Comparison of ENCODE assay signal across 19 cellular contexts in the genomic region with DNA sequence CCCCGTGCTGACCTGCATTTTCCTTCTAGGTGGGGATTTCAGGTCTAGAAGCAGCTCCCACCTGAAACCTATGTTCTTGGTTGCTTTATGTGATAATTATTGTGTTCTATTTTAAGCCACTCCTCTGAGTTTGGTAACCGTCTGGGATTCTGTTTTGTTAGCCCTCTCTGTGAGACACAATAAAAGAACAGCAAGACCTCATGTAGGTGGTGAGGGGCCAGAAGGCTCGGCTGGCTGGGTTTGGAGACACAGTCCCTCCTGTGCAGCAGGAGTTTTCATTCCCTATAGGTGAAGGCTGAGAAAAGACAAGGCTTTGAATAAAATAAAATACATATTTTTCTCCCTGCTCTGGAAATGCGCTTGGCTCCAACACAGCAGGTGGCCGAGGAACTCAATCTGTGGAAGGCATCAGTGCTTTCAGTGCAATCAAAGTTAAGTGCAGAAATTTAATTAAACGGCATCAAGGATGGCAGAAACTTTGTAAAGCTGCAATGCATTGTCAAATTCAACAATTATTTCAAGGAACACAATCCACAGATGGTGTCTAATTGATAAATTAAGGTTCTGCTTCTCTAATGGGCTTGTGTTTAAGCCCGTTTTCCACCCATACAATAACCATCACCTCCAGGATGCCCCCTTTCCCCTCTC.
DNase-seq lines count a peak whose midpoint lies in the region; ATAC-seq and TF ChIP-seq lines count a peak whose summit lies in the region.
"Had no signal": no experiment of that assay in that cellular context is flagged by ENCODE, and none has a peak within 500 bp of the region (broad histone marks: within the 10 kb centered on the region; RNA-seq: fewer than 3 reads in every experiment).

No MANE protein-coding gene starts in this region.

- H3K27ac Mint-ChIP-seq in GM23338 (no peak overlapping the region), endodermal cell (no peak overlapping the region)
- H3K27ac Mint-ChIP-seq: activated B cell treated with CpG ODN at 0.5 μM for 24 hours; activated CD4-positive, alpha-beta memory T cell treated with anti-CD3 and anti-CD28 coated beads for 36 hours had no signal

- no peak overlapping the region for H2AFZ ChIP-seq in GM23338

- H3K9ac ChIP-seq in BLaER1 treated with 17β-estradiol and CSF1 and Interleukin-3, amounts not matched to agents 10 nM and 100 nM = no peak overlapping the region
- H3K9ac ChIP-seq in endodermal cell (ENCODE audit: extremely low read depth, low read length, poor library complexity, severe bottlenecking) = no peak overlapping the region

- H3K9me3 ChIP-seq in BLaER1 treated with 17β-estradiol and CSF1 and Interleukin-3, amounts not matched to agents 10 nM and 100 nM (replicated peaks in 1 of 11) = no peaks in the 10 kb centered on the region
- H3K9me3 ChIP-seq in endodermal cell (ENCODE audit: control insufficient read depth, low read length) = no peaks in the 10 kb centered on the region
- H3K9me3 ChIP-seq: pancreas, thyroid gland had no signal

- no peaks in the 10 kb centered on the region for H3K27me3 ChIP-seq in BLaER1 treated with 17β-estradiol and CSF1 and Interleukin-3, amounts not matched to agents 10 nM and 100 nM
- H3K27me3 ChIP-seq in GM23338 (ENCODE audit: insufficient read depth) = no peaks in the 10 kb centered on the region
- H3K27me3 ChIP-seq in endodermal cell (ENCODE audit: control insufficient read depth, insufficient read depth, low read length, poor library complexity, severe bottlenecking) = no peaks in the 10 kb centered on the region
- H3K27me3 ChIP-seq: pancreas, thyroid gland had no signal

- H3K4me3 Mint-ChIP-seq in GM23338 (no peak overlapping the region), endodermal cell (no peak overlapping the region)
- H3K4me3 Mint-ChIP-seq: activated B cell treated with CpG ODN at 0.5 μM for 24 hours; activated CD4-positive, alpha-beta memory T cell treated with anti-CD3 and anti-CD28 coated beads for 36 hours had no signal

- H4K20me1 ChIP-seq in BLaER1 treated with 17β-estradiol and CSF1 and Interleukin-3, amounts not matched to agents 10 nM and 100 nM = peaks cover 0 to 100% (median 9%) of the 10 kb centered on the region in 11 experiments; a peak in 6 of 22 replicates
- no peaks in the 10 kb centered on the region; the same call in 1 of the 2 replicates for H4K20me1 ChIP-seq in GM23338 (replicated peaks; ENCODE audit: insufficient read depth)

- DNase-seq in GM23338 (ENCODE audit: low spot score) = no peak
- peak; percentile 92 for DNase-seq in NCI-H69 (lab: John Stamatoyannopoulos, UW)
- DNase-seq in endodermal cell = no peak
- no peak for DNase-seq in Kasumi-1 (lab: John Stamatoyannopoulos, UW)
- DNase-seq: activated B cell treated with CpG ODN at 0.5 μM for 24 hours; activated CD4-positive, alpha-beta memory T cell treated with anti-CD3 and anti-CD28 coated beads for 36 hours; activated naive CD4-positive, alpha-beta T cell treated with Interleukin-2 at 50 U/mL for 16 hours; activated T-cell treated with anti-CD3 and anti-CD28 coated beads for 4 hours; NCI-H510A; OCI-M1; pancreas; Right ventricle myocardium superior; stimulated activated CD4-positive, alpha-beta T cell treated with anti-CD3 and anti-CD28 coated beads, Interleukin-1b, Interleukin-23, amount 100 ng/mL, for 48 hours; stimulated activated naive CD4-positive, alpha-beta T cell treated with Interleukin-2 at 50 U/mL for 16 hours had no signal

- H3K27me3 Mint-ChIP-seq in GM23338 (ENCODE audit: insufficient read depth, low read depth, poor library complexity) = peaks cover 5% of the 10 kb centered on the region
- no peaks in the 10 kb centered on the region for H3K27me3 Mint-ChIP-seq in endodermal cell (ENCODE audit: insufficient read depth)
- H3K27me3 Mint-ChIP-seq: activated B cell treated with CpG ODN at 0.5 μM for 24 hours; activated CD4-positive, alpha-beta memory T cell treated with anti-CD3 and anti-CD28 coated beads for 36 hours had no signal

- peaks cover 42% of the 10 kb centered on the region for H3K4me1 Mint-ChIP-seq in GM23338
- H3K4me1 Mint-ChIP-seq in endodermal cell = peaks cover 34% of the 10 kb centered on the region

- peaks cover 24% of the 10 kb centered on the region for H3K79me2 ChIP-seq in GM23338 (replicated peaks; ENCODE audit: insufficient read depth)

- no peak overlapping the region for H3K4me3 ChIP-seq in BLaER1 treated with 17β-estradiol and CSF1 and Interleukin-3, amounts not matched to agents 10 nM and 100 nM
- H3K4me3 ChIP-seq in GM23338 = no peak overlapping the region
- no peak overlapping the region for H3K4me3 ChIP-seq in endodermal cell (ENCODE audit: low read length)
- H3K4me3 ChIP-seq: lung, pancreas, thyroid gland had no signal

- H3K36me3 ChIP-seq in BLaER1 treated with 17β-estradiol and CSF1 and Interleukin-3, amounts not matched to agents 10 nM and 100 nM = peaks cover 0 to 88% (median 11%) of the 10 kb centered on the region in 11 experiments; a peak in 13 of 22 replicates
- no peaks in the 10 kb centered on the region for H3K36me3 ChIP-seq in GM23338 (ENCODE audit: insufficient read depth)
- H3K36me3 ChIP-seq in endodermal cell (ENCODE audit: control insufficient read depth, insufficient read depth, low read length) = no peaks in the 10 kb centered on the region
- H3K36me3 ChIP-seq: pancreas, thyroid gland had no signal

- no peaks in the 10 kb centered on the region for H3F3A ChIP-seq in GM23338 (replicated peaks; ENCODE audit: low read depth)

- ATAC-seq in GM23338 (peak; percentile 44), HG02870 (IDR thresholded peaks at IDR 0.05; ENCODE audit: unreplicated experiment) (no peak), GM21367 (IDR thresholded peaks at IDR 0.05; ENCODE audit: unreplicated experiment) (no peak)
- ATAC-seq: pancreas had no signal

- H3K9me2 ChIP-seq in GM23338 (ENCODE audit: insufficient read depth) = no peaks in the 10 kb centered on the region

- WGBS in endodermal cell (ENCODE audit: insufficient coverage in 1 of 2, insufficient read length in 1 of 2), 2 experiments = 86 to 91% methylated on average over 5 to 7 of the region's 7 CpGs

- 0 out of 22 replicates have a peak overlapping the region, but pooled peaks of 1 of the 11 experiments have one; percentile 3 for H3K27ac ChIP-seq in BLaER1 treated with 17β-estradiol and CSF1 and Interleukin-3, amounts not matched to agents 10 nM and 100 nM
- H3K27ac ChIP-seq in GM23338 (ENCODE audit: low read depth) (no peak overlapping the region), endodermal cell (ENCODE audit: low read depth, low read length) (peak overlapping the region; percentile 41)
- H3K27ac ChIP-seq: pancreas had no signal

- peak overlapping the region in 9 of 11 experiments; percentile 17 to 59 (median 42); a peak in 14 of 22 replicates for H3K4me2 ChIP-seq in BLaER1 treated with 17β-estradiol and CSF1 and Interleukin-3, amounts not matched to agents 10 nM and 100 nM
- H3K4me2 ChIP-seq in GM23338 = peak overlapping the region; percentile 24; the same call in 1 of the 2 replicates

- H3K4me1 ChIP-seq in BLaER1 treated with 17β-estradiol and CSF1 and Interleukin-3, amounts not matched to agents 10 nM and 100 nM = peaks cover 20 to 66% (median 60%) of the 10 kb centered on the region in 10 experiments
- H3K4me1 ChIP-seq in GM23338 (ENCODE audit: insufficient read depth) = peaks cover 27% of the 10 kb centered on the region
- H3K4me1 ChIP-seq in endodermal cell (ENCODE audit: control insufficient read depth, insufficient read depth, low read length) = peaks cover 8% of the 10 kb centered on the region

- H3K9me3 Mint-ChIP-seq in GM23338 = no peaks in the 10 kb centered on the region
- no peaks in the 10 kb centered on the region for H3K9me3 Mint-ChIP-seq in endodermal cell
- H3K9me3 Mint-ChIP-seq: activated B cell treated with CpG ODN at 0.5 μM for 24 hours; activated CD4-positive, alpha-beta memory T cell treated with anti-CD3 and anti-CD28 coated beads for 36 hours had no signal

- H3K36me3 Mint-ChIP-seq in GM23338 (ENCODE audit: low read depth) (no peaks in the 10 kb centered on the region), endodermal cell (ENCODE audit: low read depth) (peaks cover 6% of the 10 kb centered on the region)

- TF ChIP-seq CTCF in GM23338 (conservative IDR thresholded peaks at IDR 0.05; ENCODE audit: low read depth in 2 of 2) = no peak
- TF ChIP-seq CTCF in endodermal cell (conservative IDR thresholded peaks at IDR 0.05) = no peak

TF ChIP-seq in GM23338, 12 proteins besides CTCF, POLR2A, EP300 and RAD21 (continues in another document):
- no peak for TF ChIP-seq STAT1 (IDR thresholded peaks at IDR 0.05; ENCODE audit: unreplicated experiment)
- TF ChIP-seq ZNF331 (CRISPR knock-in tag; IDR thresholded peaks at IDR 0.05; ENCODE audit: low read depth) = no peak
- no peak for TF ChIP-seq JUNB (IDR thresholded peaks at IDR 0.05; ENCODE audit: unreplicated experiment)
